1 cellular context compared by ENCODE assay signal in the genomic region with DNA sequence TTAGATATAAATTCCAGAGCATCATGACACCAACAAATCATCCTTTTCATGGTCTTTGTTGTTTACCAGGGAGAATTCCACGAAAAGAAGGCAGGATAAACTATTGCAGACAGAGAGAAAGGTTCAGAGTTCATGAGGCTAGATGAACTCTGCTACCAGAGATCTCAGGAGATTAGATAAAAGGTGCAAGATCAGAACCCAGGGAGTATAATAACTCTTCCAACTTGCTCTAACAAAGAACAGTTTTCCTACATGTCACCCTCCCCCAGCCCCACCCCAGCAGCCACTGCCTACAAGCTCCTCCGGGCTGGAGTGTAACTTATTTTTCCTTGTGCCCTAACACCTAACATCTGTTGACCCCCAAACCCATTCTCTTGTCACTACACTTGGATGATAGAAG.
TF ChIP-seq lines count a peak whose summit lies in the region.

No MANE protein-coding gene starts in this region.

TF ChIP-seq in HepG2, 621 proteins besides CTCF, POLR2A, EP300 and RAD21 (continued from another document and continues in another):
- TF ChIP-seq, protein P1, sequence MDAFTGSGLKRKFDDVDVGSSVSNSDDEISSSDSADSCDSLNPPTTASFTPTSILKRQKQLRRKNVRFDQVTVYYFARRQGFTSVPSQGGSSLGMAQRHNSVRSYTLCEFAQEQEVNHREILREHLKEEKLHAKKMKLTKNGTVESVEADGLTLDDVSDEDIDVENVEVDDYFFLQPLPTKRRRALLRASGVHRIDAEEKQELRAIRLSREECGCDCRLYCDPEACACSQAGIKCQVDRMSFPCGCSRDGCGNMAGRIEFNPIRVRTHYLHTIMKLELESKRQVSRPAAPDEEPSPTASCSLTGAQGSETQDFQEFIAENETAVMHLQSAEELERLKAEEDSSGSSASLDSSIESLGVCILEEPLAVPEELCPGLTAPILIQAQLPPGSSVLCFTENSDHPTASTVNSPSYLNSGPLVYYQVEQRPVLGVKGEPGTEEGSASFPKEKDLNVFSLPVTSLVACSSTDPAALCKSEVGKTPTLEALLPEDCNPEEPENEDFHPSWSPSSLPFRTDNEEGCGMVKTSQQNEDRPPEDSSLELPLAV (CRISPR knock-in tag; conservative IDR thresholded peaks at IDR 0.05; ENCODE audit: low read depth) = no peak
- TF ChIP-seq NRL (CRISPR knock-in tag; IDR thresholded peaks at IDR 0.05; ENCODE audit: borderline replicate concordance) = no peak
- TF ChIP-seq FOXO1 (CRISPR knock-in tag; IDR thresholded peaks at IDR 0.05) = peak; percentile 54; the same call in 1 of the 2 replicates
- TF ChIP-seq ZNF101 (CRISPR knock-in tag; IDR thresholded peaks at IDR 0.05; ENCODE audit: borderline replicate concordance, low read depth) = no peak
- TF ChIP-seq ZNF839 (CRISPR knock-in tag; IDR thresholded peaks at IDR 0.05; ENCODE audit: borderline replicate concordance) = no peak
- TF ChIP-seq SAP130 (CRISPR knock-in tag; IDR thresholded peaks at IDR 0.05; ENCODE audit: low read depth) = peak; percentile 36; the same call in 1 of the 2 replicates
- no peak for TF ChIP-seq MIER2 (CRISPR knock-in tag; IDR thresholded peaks at IDR 0.05)
- TF ChIP-seq, protein P2, sequence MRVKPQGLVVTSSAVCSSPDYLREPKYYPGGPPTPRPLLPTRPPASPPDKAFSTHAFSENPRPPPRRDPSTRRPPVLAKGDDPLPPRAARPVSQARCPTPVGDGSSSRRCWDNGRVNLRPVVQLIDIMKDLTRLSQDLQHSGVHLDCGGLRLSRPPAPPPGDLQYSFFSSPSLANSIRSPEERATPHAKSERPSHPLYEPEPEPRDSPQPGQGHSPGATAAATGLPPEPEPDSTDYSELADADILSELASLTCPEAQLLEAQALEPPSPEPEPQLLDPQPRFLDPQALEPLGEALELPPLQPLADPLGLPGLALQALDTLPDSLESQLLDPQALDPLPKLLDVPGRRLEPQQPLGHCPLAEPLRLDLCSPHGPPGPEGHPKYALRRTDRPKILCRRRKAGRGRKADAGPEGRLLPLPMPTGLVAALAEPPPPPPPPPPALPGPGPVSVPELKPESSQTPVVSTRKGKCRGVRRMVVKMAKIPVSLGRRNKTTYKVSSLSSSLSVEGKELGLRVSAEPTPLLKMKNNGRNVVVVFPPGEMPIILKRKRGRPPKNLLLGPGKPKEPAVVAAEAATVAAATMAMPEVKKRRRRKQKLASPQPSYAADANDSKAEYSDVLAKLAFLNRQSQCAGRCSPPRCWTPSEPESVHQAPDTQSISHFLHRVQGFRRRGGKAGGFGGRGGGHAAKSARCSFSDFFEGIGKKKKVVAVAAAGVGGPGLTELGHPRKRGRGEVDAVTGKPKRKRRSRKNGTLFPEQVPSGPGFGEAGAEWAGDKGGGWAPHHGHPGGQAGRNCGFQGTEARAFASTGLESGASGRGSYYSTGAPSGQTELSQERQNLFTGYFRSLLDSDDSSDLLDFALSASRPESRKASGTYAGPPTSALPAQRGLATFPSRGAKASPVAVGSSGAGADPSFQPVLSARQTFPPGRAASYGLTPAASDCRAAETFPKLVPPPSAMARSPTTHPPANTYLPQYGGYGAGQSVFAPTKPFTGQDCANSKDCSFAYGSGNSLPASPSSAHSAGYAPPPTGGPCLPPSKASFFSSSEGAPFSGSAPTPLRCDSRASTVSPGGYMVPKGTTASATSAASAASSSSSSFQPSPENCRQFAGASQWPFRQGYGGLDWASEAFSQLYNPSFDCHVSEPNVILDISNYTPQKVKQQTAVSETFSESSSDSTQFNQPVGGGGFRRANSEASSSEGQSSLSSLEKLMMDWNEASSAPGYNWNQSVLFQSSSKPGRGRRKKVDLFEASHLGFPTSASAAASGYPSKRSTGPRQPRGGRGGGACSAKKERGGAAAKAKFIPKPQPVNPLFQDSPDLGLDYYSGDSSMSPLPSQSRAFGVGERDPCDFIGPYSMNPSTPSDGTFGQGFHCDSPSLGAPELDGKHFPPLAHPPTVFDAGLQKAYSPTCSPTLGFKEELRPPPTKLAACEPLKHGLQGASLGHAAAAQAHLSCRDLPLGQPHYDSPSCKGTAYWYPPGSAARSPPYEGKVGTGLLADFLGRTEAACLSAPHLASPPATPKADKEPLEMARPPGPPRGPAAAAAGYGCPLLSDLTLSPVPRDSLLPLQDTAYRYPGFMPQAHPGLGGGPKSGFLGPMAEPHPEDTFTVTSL (CRISPR knock-in tag; IDR thresholded peaks at IDR 0.05; ENCODE audit: borderline replicate concordance) = peak; percentile 77; the same call in 1 of the 2 replicates
- no peak for TF ChIP-seq ZBTB21 (CRISPR knock-in tag; IDR thresholded peaks at IDR 0.05)
- TF ChIP-seq ZNF224 (CRISPR knock-in tag; IDR thresholded peaks at IDR 0.05) = no peak
- TF ChIP-seq MYC (CRISPR knock-in tag; IDR thresholded peaks at IDR 0.05; ENCODE audit: borderline replicate concordance) = no peak
- TF ChIP-seq AGO1 (IDR thresholded peaks at IDR 0.05; ENCODE audit: low read depth, low read length, poor library complexity, severe bottlenecking) = no peak
- no peak for TF ChIP-seq FOXK2 (IDR thresholded peaks at IDR 0.05)
- TF ChIP-seq SOX13 (IDR thresholded peaks at IDR 0.05) = no peak
- TF ChIP-seq SOX13 (CRISPR knock-in tag; conservative IDR thresholded peaks at IDR 0.05 in 1 of 2, IDR thresholded peaks at IDR 0.05 in 1 of 2) = peak in 1 of 2 experiments; percentile 74; a peak in 2 of 4 replicates
- TF ChIP-seq ZMYM2 (CRISPR knock-in tag; IDR thresholded peaks at IDR 0.05) = no peak
- no peak for TF ChIP-seq ZNF746 (CRISPR knock-in tag; IDR thresholded peaks at IDR 0.05)
- no peak for TF ChIP-seq ZNF256 (CRISPR knock-in tag; conservative IDR thresholded peaks at IDR 0.05)
- TF ChIP-seq ZFP41 (CRISPR knock-in tag; IDR thresholded peaks at IDR 0.05; ENCODE audit: borderline replicate concordance) = no peak
- no peak for TF ChIP-seq ZNF567 (CRISPR knock-in tag; IDR thresholded peaks at IDR 0.05; ENCODE audit: borderline replicate concordance)
- no peak for TF ChIP-seq RORA (CRISPR knock-in tag; IDR thresholded peaks at IDR 0.05)
- TF ChIP-seq XRCC5 (optimal IDR thresholded peaks at IDR 0.05; ENCODE audit: low read length) = no peak
- no peak for TF ChIP-seq ZNF326 (CRISPR knock-in tag; IDR thresholded peaks at IDR 0.05; ENCODE audit: borderline replicate concordance)
- TF ChIP-seq ASH2L (IDR thresholded peaks at IDR 0.05; ENCODE audit: insufficient read length, low read depth, low read length) = no peak
- no peak for TF ChIP-seq TBX2 (CRISPR knock-in tag; IDR thresholded peaks at IDR 0.05; ENCODE audit: borderline replicate concordance)
- TF ChIP-seq NCOA2 (CRISPR knock-in tag; IDR thresholded peaks at IDR 0.05) = peak; percentile 44
- TF ChIP-seq, protein P3, sequence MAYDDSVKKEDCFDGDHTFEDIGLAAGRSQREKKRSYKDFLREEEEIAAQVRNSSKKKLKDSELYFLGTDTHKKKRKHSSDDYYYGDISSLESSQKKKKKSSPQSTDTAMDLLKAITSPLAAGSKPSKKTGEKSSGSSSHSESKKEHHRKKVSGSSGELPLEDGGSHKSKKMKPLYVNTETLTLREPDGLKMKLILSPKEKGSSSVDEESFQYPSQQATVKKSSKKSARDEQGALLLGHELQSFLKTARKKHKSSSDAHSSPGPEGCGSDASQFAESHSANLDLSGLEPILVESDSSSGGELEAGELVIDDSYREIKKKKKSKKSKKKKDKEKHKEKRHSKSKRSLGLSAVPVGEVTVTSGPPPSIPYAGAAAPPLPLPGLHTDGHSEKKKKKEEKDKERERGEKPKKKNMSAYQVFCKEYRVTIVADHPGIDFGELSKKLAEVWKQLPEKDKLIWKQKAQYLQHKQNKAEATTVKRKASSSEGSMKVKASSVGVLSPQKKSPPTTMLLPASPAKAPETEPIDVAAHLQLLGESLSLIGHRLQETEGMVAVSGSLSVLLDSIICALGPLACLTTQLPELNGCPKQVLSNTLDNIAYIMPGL (CRISPR knock-in tag; IDR thresholded peaks at IDR 0.05; ENCODE audit: borderline replicate concordance in 1 of 2, low read depth in 1 of 2) = no peak
- TF ChIP-seq, protein P4, sequence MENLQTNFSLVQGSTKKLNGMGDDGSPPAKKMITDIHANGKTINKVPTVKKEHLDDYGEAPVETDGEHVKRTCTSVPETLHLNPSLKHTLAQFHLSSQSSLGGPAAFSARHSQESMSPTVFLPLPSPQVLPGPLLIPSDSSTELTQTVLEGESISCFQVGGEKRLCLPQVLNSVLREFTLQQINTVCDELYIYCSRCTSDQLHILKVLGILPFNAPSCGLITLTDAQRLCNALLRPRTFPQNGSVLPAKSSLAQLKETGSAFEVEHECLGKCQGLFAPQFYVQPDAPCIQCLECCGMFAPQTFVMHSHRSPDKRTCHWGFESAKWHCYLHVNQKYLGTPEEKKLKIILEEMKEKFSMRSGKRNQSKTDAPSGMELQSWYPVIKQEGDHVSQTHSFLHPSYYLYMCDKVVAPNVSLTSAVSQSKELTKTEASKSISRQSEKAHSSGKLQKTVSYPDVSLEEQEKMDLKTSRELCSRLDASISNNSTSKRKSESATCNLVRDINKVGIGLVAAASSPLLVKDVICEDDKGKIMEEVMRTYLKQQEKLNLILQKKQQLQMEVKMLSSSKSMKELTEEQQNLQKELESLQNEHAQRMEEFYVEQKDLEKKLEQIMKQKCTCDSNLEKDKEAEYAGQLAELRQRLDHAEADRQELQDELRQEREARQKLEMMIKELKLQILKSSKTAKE (CRISPR knock-in tag; IDR thresholded peaks at IDR 0.05; ENCODE audit: borderline replicate concordance) = no peak
- no peak for TF ChIP-seq ZNF766 (CRISPR knock-in tag; IDR thresholded peaks at IDR 0.05; ENCODE audit: borderline replicate concordance)
- no peak for TF ChIP-seq SP4 (CRISPR knock-in tag; IDR thresholded peaks at IDR 0.05)
- TF ChIP-seq ZNF674 (CRISPR knock-in tag; IDR thresholded peaks at IDR 0.05; ENCODE audit: low read depth) = no peak
- TF ChIP-seq, protein P5, sequence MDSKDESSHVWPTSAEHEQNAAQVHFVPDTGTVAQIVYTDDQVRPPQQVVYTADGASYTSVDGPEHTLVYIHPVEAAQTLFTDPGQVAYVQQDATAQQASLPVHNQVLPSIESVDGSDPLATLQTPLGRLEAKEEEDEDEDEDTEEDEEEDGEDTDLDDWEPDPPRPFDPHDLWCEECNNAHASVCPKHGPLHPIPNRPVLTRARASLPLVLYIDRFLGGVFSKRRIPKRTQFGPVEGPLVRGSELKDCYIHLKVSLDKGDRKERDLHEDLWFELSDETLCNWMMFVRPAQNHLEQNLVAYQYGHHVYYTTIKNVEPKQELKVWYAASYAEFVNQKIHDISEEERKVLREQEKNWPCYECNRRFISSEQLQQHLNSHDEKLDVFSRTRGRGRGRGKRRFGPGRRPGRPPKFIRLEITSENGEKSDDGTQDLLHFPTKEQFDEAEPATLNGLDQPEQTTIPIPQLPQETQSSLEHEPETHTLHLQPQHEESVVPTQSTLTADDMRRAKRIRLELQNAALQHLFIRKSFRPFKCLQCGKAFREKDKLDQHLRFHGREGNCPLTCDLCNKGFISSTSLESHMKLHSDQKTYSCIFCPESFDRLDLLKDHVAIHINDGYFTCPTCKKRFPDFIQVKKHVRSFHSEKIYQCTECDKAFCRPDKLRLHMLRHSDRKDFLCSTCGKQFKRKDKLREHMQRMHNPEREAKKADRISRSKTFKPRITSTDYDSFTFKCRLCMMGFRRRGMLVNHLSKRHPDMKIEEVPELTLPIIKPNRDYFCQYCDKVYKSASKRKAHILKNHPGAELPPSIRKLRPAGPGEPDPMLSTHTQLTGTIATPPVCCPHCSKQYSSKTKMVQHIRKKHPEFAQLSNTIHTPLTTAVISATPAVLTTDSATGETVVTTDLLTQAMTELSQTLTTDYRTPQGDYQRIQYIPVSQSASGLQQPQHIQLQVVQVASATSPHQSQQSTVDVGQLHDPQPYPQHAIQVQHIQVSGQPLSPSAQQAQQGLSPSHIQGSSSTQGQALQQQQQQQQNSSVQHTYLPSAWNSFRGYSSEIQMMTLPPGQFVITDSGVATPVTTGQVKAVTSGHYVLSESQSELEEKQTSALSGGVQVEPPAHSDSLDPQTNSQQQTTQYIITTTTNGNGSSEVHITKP (CRISPR knock-in tag; IDR thresholded peaks at IDR 0.05; ENCODE audit: low read depth) = no peak
- peak; percentile 36; the same call in 1 of the 2 replicates for TF ChIP-seq FOXJ3 (CRISPR knock-in tag; IDR thresholded peaks at IDR 0.05; ENCODE audit: borderline replicate concordance)
- TF ChIP-seq RARA (CRISPR knock-in tag; IDR thresholded peaks at IDR 0.05) = peak; percentile 78
- TF ChIP-seq RCOR2 (CRISPR knock-in tag; IDR thresholded peaks at IDR 0.05) = 0 out of 2 replicates have a peak, but pooled peaks have one; percentile 41
- TF ChIP-seq, protein P6, sequence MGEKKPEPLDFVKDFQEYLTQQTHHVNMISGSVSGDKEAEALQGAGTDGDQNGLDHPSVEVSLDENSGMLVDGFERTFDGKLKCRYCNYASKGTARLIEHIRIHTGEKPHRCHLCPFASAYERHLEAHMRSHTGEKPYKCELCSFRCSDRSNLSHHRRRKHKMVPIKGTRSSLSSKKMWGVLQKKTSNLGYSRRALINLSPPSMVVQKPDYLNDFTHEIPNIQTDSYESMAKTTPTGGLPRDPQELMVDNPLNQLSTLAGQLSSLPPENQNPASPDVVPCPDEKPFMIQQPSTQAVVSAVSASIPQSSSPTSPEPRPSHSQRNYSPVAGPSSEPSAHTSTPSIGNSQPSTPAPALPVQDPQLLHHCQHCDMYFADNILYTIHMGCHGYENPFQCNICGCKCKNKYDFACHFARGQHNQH (CRISPR knock-in tag; IDR thresholded peaks at IDR 0.05) = no peak
- TF ChIP-seq ZNF207 (IDR thresholded peaks at IDR 0.05; ENCODE audit: borderline replicate concordance) = no peak
- TF ChIP-seq, protein P7, sequence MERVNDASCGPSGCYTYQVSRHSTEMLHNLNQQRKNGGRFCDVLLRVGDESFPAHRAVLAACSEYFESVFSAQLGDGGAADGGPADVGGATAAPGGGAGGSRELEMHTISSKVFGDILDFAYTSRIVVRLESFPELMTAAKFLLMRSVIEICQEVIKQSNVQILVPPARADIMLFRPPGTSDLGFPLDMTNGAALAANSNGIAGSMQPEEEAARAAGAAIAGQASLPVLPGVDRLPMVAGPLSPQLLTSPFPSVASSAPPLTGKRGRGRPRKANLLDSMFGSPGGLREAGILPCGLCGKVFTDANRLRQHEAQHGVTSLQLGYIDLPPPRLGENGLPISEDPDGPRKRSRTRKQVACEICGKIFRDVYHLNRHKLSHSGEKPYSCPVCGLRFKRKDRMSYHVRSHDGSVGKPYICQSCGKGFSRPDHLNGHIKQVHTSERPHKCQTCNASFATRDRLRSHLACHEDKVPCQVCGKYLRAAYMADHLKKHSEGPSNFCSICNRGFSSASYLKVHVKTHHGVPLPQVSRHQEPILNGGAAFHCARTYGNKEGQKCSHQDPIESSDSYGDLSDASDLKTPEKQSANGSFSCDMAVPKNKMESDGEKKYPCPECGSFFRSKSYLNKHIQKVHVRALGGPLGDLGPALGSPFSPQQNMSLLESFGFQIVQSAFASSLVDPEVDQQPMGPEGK (CRISPR knock-in tag; IDR thresholded peaks at IDR 0.05) = peak; percentile 46; the same call in 1 of the 2 replicates
- no peak for TF ChIP-seq KDM2A (CRISPR knock-in tag; IDR thresholded peaks at IDR 0.05; ENCODE audit: borderline replicate concordance, low read depth)
- TF ChIP-seq ZNF589 (CRISPR knock-in tag; conservative IDR thresholded peaks at IDR 0.05) = no peak
- TF ChIP-seq RXRA (CRISPR knock-in tag; IDR thresholded peaks at IDR 0.05) = no peak
- TF ChIP-seq ZSCAN20 (CRISPR knock-in tag; IDR thresholded peaks at IDR 0.05; ENCODE audit: borderline replicate concordance) = no peak
